ENCODE assay signal across 14 cellular contexts in the genomic region with DNA sequence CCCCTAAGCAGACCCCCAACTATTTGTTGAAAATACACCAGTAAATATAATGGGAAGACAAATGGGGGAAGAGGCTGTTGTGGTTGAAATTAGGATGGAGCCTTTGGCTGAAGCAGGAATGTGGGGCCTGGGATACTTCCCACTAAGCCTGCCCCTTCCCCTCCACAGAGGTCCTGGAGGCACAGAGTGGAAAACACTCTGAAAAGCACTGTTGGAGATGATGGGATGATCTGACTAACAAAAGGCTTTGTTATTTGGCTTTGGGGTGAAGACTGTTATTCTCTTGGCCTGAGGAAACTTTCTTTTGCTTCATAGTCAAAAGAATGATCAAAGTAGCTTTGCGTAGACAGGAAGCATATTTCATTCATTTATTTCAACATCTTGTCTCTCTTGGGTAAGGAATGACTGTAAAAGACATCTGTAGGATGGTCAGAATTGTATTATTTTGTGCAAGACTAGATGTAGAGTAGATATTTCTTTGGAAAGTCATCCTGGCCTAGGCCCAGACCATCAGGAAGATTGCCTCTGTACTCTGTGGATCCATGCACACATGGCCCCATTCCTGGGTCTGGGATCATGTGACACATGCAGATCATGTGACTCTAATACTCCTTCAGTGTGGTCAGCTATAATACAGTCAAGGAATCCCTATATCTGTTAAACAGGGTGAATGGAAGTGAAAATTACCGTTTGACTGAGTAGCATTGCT.
DNase-seq lines count a peak whose midpoint lies in the region; ATAC-seq, FAIRE-seq and TF ChIP-seq lines count a peak whose summit lies in the region.
"Had no signal": no experiment of that assay in that cellular context is flagged by ENCODE, and none has a peak within 500 bp of the region (broad histone marks: within the 10 kb centered on the region; RNA-seq: fewer than 3 reads in every experiment).

No MANE protein-coding gene starts in this region.

- in situ Hi-C loops in K562 (cut with MboI) (no loop called here), brain microvascular endothelial cell (cut with HindIII; ENCODE audit: low pct_ligation_motif_present, low sequenced_read_pairs) (no loop called here)

- no peaks in the 10 kb centered on the region for H3K4me1 ChIP-seq in K562 (replicated peaks in 1 of 2; ENCODE audit: control insufficient read depth in 2 of 2, insufficient read depth in 2 of 2, low read length in 2 of 2)
- H3K4me1 ChIP-seq in naive thymus-derived CD4-positive, alpha-beta T cell (ENCODE audit: control insufficient read depth in 2 of 2, insufficient read depth in 2 of 2, low read length in 2 of 2) = peaks cover 0 to 53% of the 10 kb centered on the region in 2 donors
- H3K4me1 ChIP-seq: colonic mucosa had no signal

- H4K20me1 ChIP-seq in K562 (replicated peaks; ENCODE audit: control insufficient read depth, insufficient read depth, low read length) = no peaks in the 10 kb centered on the region

- H3K4me3 ChIP-seq in AG09309 (ENCODE audit: control insufficient read depth, low read depth, low read length) = no peak overlapping the region
- no peak overlapping the region for H3K4me3 ChIP-seq in K562
- no peak overlapping the region for H3K4me3 ChIP-seq in naive thymus-derived CD4-positive, alpha-beta T cell (ENCODE audit: low read length)
- H3K4me3 ChIP-seq in brain microvascular endothelial cell (ENCODE audit: low read depth, low read length) = no peak overlapping the region
- H3K4me3 ChIP-seq: colonic mucosa had no signal

- H3K79me2 ChIP-seq in K562 (ENCODE audit: control insufficient read depth, insufficient read depth, low read length) = no peaks in the 10 kb centered on the region

- no peaks in the 10 kb centered on the region for H3K9me3 ChIP-seq in K562 (replicated peaks; ENCODE audit: control insufficient read depth, insufficient read depth, low read depth, low read length)
- no peaks in the 10 kb centered on the region for H3K9me3 ChIP-seq in naive thymus-derived CD4-positive, alpha-beta T cell (ENCODE audit: control insufficient read depth in 2 of 3, low read length in 3 of 3)
- H3K9me3 ChIP-seq: colonic mucosa had no signal

- peak; percentile 13 for DNase-seq in AG09309 (ENCODE audit: low read depth)
- no peak for DNase-seq in GM12892 (ENCODE audit: insufficient read length)
- DNase-seq in K562 (ENCODE audit: extremely low read depth in 1 of 4, low spot score in 3 of 4) = no peak
- DNase-seq in naive thymus-derived CD4-positive, alpha-beta T cell = peak in 2 of 9 donors; percentile 12 to 13
- DNase-seq in brain microvascular endothelial cell = no peak
- no peak for DNase-seq in SHP77 treated with DMSO at 0.1 percent for 48 hours (lab: John Stamatoyannopoulos, UW)
- DNase-seq in NCI-H2029 treated with DMSO at 0.1 percent for 48 hours (lab: John Stamatoyannopoulos, UW) = no peak
- no peak for DNase-seq in HPDE6-E6E7 (ENCODE audit: extremely low spot score)
- DNase-seq: activated CD4-positive, alpha-beta T cell treated with anti-CD3 and anti-CD28 coated beads, Interleukin-2, amount 10 ng/mL, durations not matched to agents 7 days and 5 days; activated naive CD4-positive, alpha-beta T cell treated with Interleukin-2 at 50 U/mL for 16 hours; C1 segment of cervical spinal cord; colonic mucosa; NCI-H1092; small intestine had no signal

- H3K4me2 ChIP-seq in K562 (ENCODE audit: insufficient read depth, low read length) = no peak overlapping the region

- H3K36me3 ChIP-seq in K562 (ENCODE audit: control insufficient read depth, insufficient read depth, low read length) = no peaks in the 10 kb centered on the region
- no peaks in the 10 kb centered on the region for H3K36me3 ChIP-seq in naive thymus-derived CD4-positive, alpha-beta T cell (ENCODE audit: control insufficient read depth in 2 of 3, insufficient read depth in 3 of 3, low read length in 3 of 3)
- no peaks in the 10 kb centered on the region for H3K36me3 ChIP-seq in brain microvascular endothelial cell (replicated peaks)
- H3K36me3 ChIP-seq: colonic mucosa had no signal

- H3K27me3 Mint-ChIP-seq in naive thymus-derived CD4-positive, alpha-beta T cell = peaks cover 0 to 21% (median 0%) of the 10 kb centered on the region in 5 donors

- no peak for TF ChIP-seq EP300 in K562 (IDR thresholded peaks at IDR 0.05; ENCODE audit: low read length)

- TF ChIP-seq POLR2A in GM12892 (IDR thresholded peaks at IDR 0.05; ENCODE audit: low read depth, low read length) (no peak), K562 (conservative IDR thresholded peaks at IDR 0.05) (no peak)

- H3K27me3 ChIP-seq in K562 (ENCODE audit: control insufficient read depth in 2 of 2, insufficient read depth in 2 of 2, low read length in 2 of 2) (0 out of 5 replicates have a peak, but pooled peaks cover 0 to 3% of the 10 kb centered on the region in 2 experiments), brain microvascular endothelial cell (replicated peaks) (no peaks in the 10 kb centered on the region)
- no peaks in the 10 kb centered on the region for H3K27me3 ChIP-seq in naive thymus-derived CD4-positive, alpha-beta T cell (ENCODE audit: control insufficient read depth in 2 of 2, insufficient read depth in 2 of 2, low read length in 2 of 2)
- H3K27me3 ChIP-seq: colonic mucosa had no signal

- no peak overlapping the region for H2AFZ ChIP-seq in K562 (ENCODE audit: low read depth, low read length)

- H3K9me3 Mint-ChIP-seq in naive thymus-derived CD4-positive, alpha-beta T cell = peaks cover 0 to 2% (median 0%) of the 10 kb centered on the region in 11 donors
- H3K9me3 Mint-ChIP-seq: activated CD4-positive, alpha-beta T cell treated with anti-CD3 and anti-CD28 coated beads, Interleukin-2, amount 10 ng/mL, durations not matched to agents 7 days and 5 days had no signal

- H3K9me1 ChIP-seq in K562 (ENCODE audit: control insufficient read depth, insufficient read depth, low read length) = no peaks in the 10 kb centered on the region

- peak overlapping the region in 8 of 9 donors; percentile 66 to 94 (median 89) for H3K27ac Mint-ChIP-seq in naive thymus-derived CD4-positive, alpha-beta T cell

- BruUV-seq in K562 (replicated peaks; lab: Mats Ljungman, UMichigan) = no TSS peak

- peak overlapping the region in 8 of 10 donors; percentile 3 to 90 (median 58) for H3K4me3 Mint-ChIP-seq in naive thymus-derived CD4-positive, alpha-beta T cell

- intact Hi-C loops in K562 (cut with micrococcal nuclease) = no loop called here
- intact Hi-C loops in naive thymus-derived CD4-positive, alpha-beta T cell (cut with micrococcal nuclease) = loop anchor here (2.0 to 10.0 kb wide), 5 partner anchors 15 to 831 kb away; no protein-coding TSS in a partner anchor

- no peak overlapping the region for H3K9ac ChIP-seq in K562 (ENCODE audit: insufficient read depth in 1 of 2, low read depth in 2 of 2, low read length in 2 of 2)

- no peak for TF ChIP-seq CTCF in AG09309 (IDR thresholded peaks at IDR 0.05; ENCODE audit: control insufficient read depth, insufficient read depth, low read depth, low read length, missing control alignments)
- no peak for TF ChIP-seq CTCF in K562 (IDR thresholded peaks at IDR 0.05 in 2 of 3, conservative IDR thresholded peaks at IDR 0.05 in 1 of 3; ENCODE audit: insufficient read depth in 2 of 3, low read depth in 1 of 3, low read length in 3 of 3)
- no peak for TF ChIP-seq CTCF in brain microvascular endothelial cell (IDR thresholded peaks at IDR 0.05; ENCODE audit: low read depth, low read length, missing control alignments)

- FAIRE-seq in GM12892 (lab: Jason Lieb, UNC) (peak; percentile 9), K562 (lab: Jason Lieb, UNC) (no peak)
- FAIRE-seq: small intestine had no signal

- 4% methylated on average over 2 of the region's 2 CpGs for WGBS in K562 (ENCODE audit: insufficient coverage, low coverage, missing lambda C conversion rate)

- CTCF ChIA-PET in K562 (lab: Yijun Ruan, JAX; ENCODE audit: low intra/inter-chr PET ratio) = no interaction called here
- CTCF ChIA-PET in naive thymus-derived CD4-positive, alpha-beta T cell (lab: Charles Lee) = interaction anchor here (0.6 to 1.3 kb wide), 4 partner anchors 75 to 1978 kb away, joined by 3 to 4 read pairs (median 4); no protein-coding TSS in a partner anchor

- ATAC-seq in K562 = no peak
- no peak for ATAC-seq in naive thymus-derived CD4-positive, alpha-beta T cell

- H3K36me3 Mint-ChIP-seq in naive thymus-derived CD4-positive, alpha-beta T cell = no peaks in the 10 kb centered on the region

- H3K27ac ChIP-seq in K562 (ENCODE audit: extremely low read depth, low read depth, low read length) (no peak overlapping the region), brain microvascular endothelial cell (no peak overlapping the region)
- H3K27ac ChIP-seq in naive thymus-derived CD4-positive, alpha-beta T cell (ENCODE audit: low read depth, low read length) = peak overlapping the region; percentile 11
- H3K27ac ChIP-seq: colonic mucosa had no signal

- H3K4me1 Mint-ChIP-seq in naive thymus-derived CD4-positive, alpha-beta T cell = peaks cover 35 to 63% (median 57%) of the 10 kb centered on the region in 7 donors

- TF ChIP-seq RAD21 in K562 (CRISPR knock-in tag; conservative IDR thresholded peaks at IDR 0.05 in 1 of 2, IDR thresholded peaks at IDR 0.05 in 1 of 2) = no peak

- POLR2A ChIA-PET in K562 (lab: Yijun Ruan, JAX) = interaction anchor here (0.6 kb wide), 1 partner anchor 164 kb away, joined by 3 read pairs; no protein-coding TSS in a partner anchor
- POLR2A ChIA-PET in naive thymus-derived CD4-positive, alpha-beta T cell (lab: Charles Lee) = interaction anchor here (1.2 to 1.4 kb wide), 2 partner anchors 8 to 16 kb away, joined by 3 to 6 read pairs; no protein-coding TSS in a partner anchor

TF ChIP-seq in K562, 482 proteins besides CTCF, POLR2A, EP300 and RAD21 (continues in another document):
- no peak for TF ChIP-seq NKRF (IDR thresholded peaks at IDR 0.05; ENCODE audit: borderline replicate concordance)
